In genomic region chr15:24772709-24773373, GRCh38 we compare ENCODE assay signal across 8 cellular contexts.
DNase-seq lines count a peak whose midpoint lies in the region; TF ChIP-seq lines count a peak whose summit lies in the region.

No MANE protein-coding gene starts in this region.

- H3K36me3 ChIP-seq in CD8-positive, alpha-beta memory T cell (ENCODE audit: insufficient read depth, low read length): no peaks in the 10 kb centered on the region
- no peaks in the 10 kb centered on the region for H3K36me3 ChIP-seq in fibroblast of lung (ENCODE audit: control insufficient read depth, insufficient read depth, low read length)
- H3K36me3 ChIP-seq in muscle layer of duodenum (ENCODE audit: control insufficient read depth in 1 of 2, insufficient read depth in 2 of 2, low read length in 2 of 2): no peaks in the 10 kb centered on the region

- no peaks in the 10 kb centered on the region for H3K27me3 Mint-ChIP-seq in CD8-positive, alpha-beta memory T cell
- H3K27me3 Mint-ChIP-seq in activated T-helper 1 cell treated with anti-CD3 and anti-CD28 coated beads, Interleukin-12 subunit alpha, Interleukin-12 subunit beta, Interleukin-2, Interleukin-4 antibody, amounts not matched to agents 30 ng/mL and 10 ng/mL and 1 ng/mL, durations not matched to agents 14 hours and 24 hours and 36 hours (ENCODE audit: insufficient read depth): no peaks in the 10 kb centered on the region

- peak overlapping the region; percentile 61 to 92 (median 85) for H3K4me3 Mint-ChIP-seq in CD8-positive, alpha-beta memory T cell
- H3K4me3 Mint-ChIP-seq in activated T-helper 1 cell treated with anti-CD3 and anti-CD28 coated beads, Interleukin-12 subunit alpha, Interleukin-12 subunit beta, Interleukin-2, Interleukin-4 antibody, amounts not matched to agents 30 ng/mL and 10 ng/mL and 1 ng/mL, durations not matched to agents 14 hours and 24 hours and 36 hours: peak overlapping the region; percentile 86

- H4K20me1 ChIP-seq in fibroblast of lung (ENCODE audit: control insufficient read depth, extremely low read depth, insufficient read depth, low read length): no peaks in the 10 kb centered on the region

- H3K27me3 ChIP-seq in CD8-positive, alpha-beta memory T cell (ENCODE audit: insufficient read depth, low read length, poor library complexity, severe bottlenecking): no peaks in the 10 kb centered on the region
- H3K27me3 ChIP-seq in fibroblast of lung (ENCODE audit: control insufficient read depth, insufficient read depth, low read length) (no peaks in the 10 kb centered on the region), muscle layer of duodenum (ENCODE audit: low read depth, low read length) (no peaks in the 10 kb centered on the region)

- H3K9ac ChIP-seq in fibroblast of lung (ENCODE audit: insufficient read depth, low read length): no peak overlapping the region

- H3K4me1 ChIP-seq in CD8-positive, alpha-beta memory T cell (ENCODE audit: insufficient read depth, low read length): no peaks in the 10 kb centered on the region
- H3K4me1 ChIP-seq in fibroblast of lung (ENCODE audit: control insufficient read depth, extremely low read depth, insufficient read depth, low read length) (no peaks in the 10 kb centered on the region), muscle layer of duodenum (ENCODE audit: control insufficient read depth in 1 of 2, insufficient read depth in 2 of 2, low read length in 2 of 2) (no peaks in the 10 kb centered on the region)

- H3K36me3 Mint-ChIP-seq in CD8-positive, alpha-beta memory T cell: peaks cover 0 to 5% (median 0%) of the 10 kb centered on the region in 3 donors
- H3K36me3 Mint-ChIP-seq in activated T-helper 1 cell treated with anti-CD3 and anti-CD28 coated beads, Interleukin-12 subunit alpha, Interleukin-12 subunit beta, Interleukin-2, Interleukin-4 antibody, amounts not matched to agents 30 ng/mL and 10 ng/mL and 1 ng/mL, durations not matched to agents 14 hours and 24 hours and 36 hours (ENCODE audit: low read depth): peaks cover 2% of the 10 kb centered on the region

- H3K4me2 ChIP-seq in fibroblast of lung (ENCODE audit: extremely low read depth, insufficient read depth, low read length): peak overlapping the region; percentile 48

- H3K9me3 ChIP-seq in CD8-positive, alpha-beta memory T cell (ENCODE audit: low read length): peaks cover 5% of the 10 kb centered on the region
- no peaks in the 10 kb centered on the region for H3K9me3 ChIP-seq in fibroblast of lung (ENCODE audit: control insufficient read depth, insufficient read depth, low read depth, low read length)
- H3K9me3 ChIP-seq in muscle layer of duodenum (ENCODE audit: control insufficient read depth in 1 of 2, low read length in 2 of 2): peaks cover 2 to 4% of the 10 kb centered on the region in 2 donors

- CTCF ChIA-PET in CD8-positive, alpha-beta memory T cell (lab: Charles Lee): no interaction called here

- H3K4me1 Mint-ChIP-seq in CD8-positive, alpha-beta memory T cell: peaks cover 0 to 6% (median 3%) of the 10 kb centered on the region in 3 donors
- no peaks in the 10 kb centered on the region for H3K4me1 Mint-ChIP-seq in activated T-helper 1 cell treated with anti-CD3 and anti-CD28 coated beads, Interleukin-12 subunit alpha, Interleukin-12 subunit beta, Interleukin-2, Interleukin-4 antibody, amounts not matched to agents 30 ng/mL and 10 ng/mL and 1 ng/mL, durations not matched to agents 14 hours and 24 hours and 36 hours (ENCODE audit: low read depth)

- no peak overlapping the region for H3K27ac ChIP-seq in CD8-positive, alpha-beta memory T cell (ENCODE audit: low read depth, low read length)
- no peak overlapping the region for H3K27ac ChIP-seq in fibroblast of lung (ENCODE audit: insufficient read depth, low read length)
- no peak overlapping the region for H3K27ac ChIP-seq in muscle layer of duodenum (ENCODE audit: low read length)

- intact Hi-C loops in activated T-helper 1 cell treated with anti-CD3 and anti-CD28 coated beads, Interleukin-12 subunit alpha, Interleukin-12 subunit beta, Interleukin-2, Interleukin-4 antibody, amounts not matched to agents 30 ng/mL and 10 ng/mL and 1 ng/mL, durations not matched to agents 14 hours and 24 hours and 36 hours (cut with micrococcal nuclease): loop anchor here (5.0 kb wide), 1 partner anchor 664 kb away; the partner anchor contains the start of gene UBE3A

- H2AFZ ChIP-seq in fibroblast of lung (ENCODE audit: low read length): peak overlapping the region; percentile 78

- no peak for TF ChIP-seq CTCF in fibroblast of lung (conservative IDR thresholded peaks at IDR 0.05 in 1 of 2, IDR thresholded peaks at IDR 0.05 in 1 of 2; ENCODE audit: low read depth in 1 of 2, low read length in 2 of 2)
- TF ChIP-seq CTCF in GM10266 (IDR thresholded peaks at IDR 0.05; ENCODE audit: control insufficient read depth, insufficient read depth, low read depth, missing control alignments): no peak

- H3K27ac Mint-ChIP-seq in CD8-positive, alpha-beta memory T cell: peak overlapping the region in 7 of 8 donors; percentile 53 to 91 (median 79)
- H3K27ac Mint-ChIP-seq in activated T-helper 1 cell treated with anti-CD3 and anti-CD28 coated beads, Interleukin-12 subunit alpha, Interleukin-12 subunit beta, Interleukin-2, Interleukin-4 antibody, amounts not matched to agents 30 ng/mL and 10 ng/mL and 1 ng/mL, durations not matched to agents 14 hours and 24 hours and 36 hours: peak overlapping the region; percentile 69

- peak; percentile 13 to 72 (median 61) for DNase-seq in CD8-positive, alpha-beta memory T cell
- DNase-seq in NCI-H510A (lab: John Stamatoyannopoulos, UW) (peak; percentile 53), fibroblast of lung (ENCODE audit: low read depth in 2 of 2) (peak; percentile 84 to 89), GM19240 (ENCODE audit: insufficient read length, low spot score) (no peak), GM10266 (ENCODE audit: extremely low spot score) (no peak)
- peak; percentile 34 for DNase-seq in activated T-helper 1 cell treated with anti-CD3 and anti-CD28 coated beads, Interleukin-12 subunit alpha, Interleukin-12 subunit beta, Interleukin-2, Interleukin-4 antibody, amounts not matched to agents 30 ng/mL and 10 ng/mL and 1 ng/mL, durations not matched to agents 14 hours and 24 hours and 36 hours (ENCODE audit: low spot score)
- peak; percentile 72 for DNase-seq in stimulated activated CD8-positive, alpha-beta memory T cell treated with anti-CD3 and anti-CD28 coated beads, Interleukin-4, amount 100 ng/mL, for 48 hours

- H3K9me3 Mint-ChIP-seq in CD8-positive, alpha-beta memory T cell: peaks cover 24 to 45% (median 39%) of the 10 kb centered on the region in 5 donors
- peaks cover 43% of the 10 kb centered on the region for H3K9me3 Mint-ChIP-seq in activated T-helper 1 cell treated with anti-CD3 and anti-CD28 coated beads, Interleukin-12 subunit alpha, Interleukin-12 subunit beta, Interleukin-2, Interleukin-4 antibody, amounts not matched to agents 30 ng/mL and 10 ng/mL and 1 ng/mL, durations not matched to agents 14 hours and 24 hours and 36 hours

- H3K4me3 ChIP-seq in CD8-positive, alpha-beta memory T cell (ENCODE audit: low read length): peak overlapping the region; percentile 49
- H3K4me3 ChIP-seq in fibroblast of lung (replicated peaks in 1 of 4; ENCODE audit: control extremely low read depth in 1 of 4, insufficient read depth in 1 of 4, low read depth in 3 of 4, low read length in 4 of 4): peak overlapping the region; percentile 30 to 81 (median 44)
- peak overlapping the region; percentile 21 to 63 for H3K4me3 ChIP-seq in muscle layer of duodenum (ENCODE audit: low read depth in 1 of 2, low read length in 2 of 2)

- POLR2A ChIA-PET in CD8-positive, alpha-beta memory T cell (lab: Charles Lee): no interaction called here

- no peaks in the 10 kb centered on the region for H3K79me2 ChIP-seq in fibroblast of lung (ENCODE audit: control insufficient read depth, insufficient read depth, low read length)

Comparison
In these comparisons a context has a peak if more than half of its experiments do, and no peak if none do; other contexts are left out.
1. DNase-seq: peak in CD8-positive, alpha-beta memory T cell (5 of 5), NCI-H510A (single experiment), activated T-helper 1 cell treated with anti-CD3 and anti-CD28 coated beads, Interleukin-12 subunit alpha, Interleukin-12 subunit beta, Interleukin-2, Interleukin-4 antibody, amounts not matched to agents 30 ng/mL and 10 ng/mL and 1 ng/mL, durations not matched to agents 14 hours and 24 hours and 36 hours (single experiment), fibroblast of lung (2 of 2) and stimulated activated CD8-positive, alpha-beta memory T cell treated with anti-CD3 and anti-CD28 coated beads, Interleukin-4, amount 100 ng/mL, for 48 hours (single experiment); none in GM19240 (single experiment) and GM10266 (single experiment).
2. Peak in every context shown above with its lines, with median percentiles within 50 percentile points of each other: H3K4me3 ChIP-seq.